Comparison of ENCODE assay signal across 1 cellular context in the genomic region with DNA sequence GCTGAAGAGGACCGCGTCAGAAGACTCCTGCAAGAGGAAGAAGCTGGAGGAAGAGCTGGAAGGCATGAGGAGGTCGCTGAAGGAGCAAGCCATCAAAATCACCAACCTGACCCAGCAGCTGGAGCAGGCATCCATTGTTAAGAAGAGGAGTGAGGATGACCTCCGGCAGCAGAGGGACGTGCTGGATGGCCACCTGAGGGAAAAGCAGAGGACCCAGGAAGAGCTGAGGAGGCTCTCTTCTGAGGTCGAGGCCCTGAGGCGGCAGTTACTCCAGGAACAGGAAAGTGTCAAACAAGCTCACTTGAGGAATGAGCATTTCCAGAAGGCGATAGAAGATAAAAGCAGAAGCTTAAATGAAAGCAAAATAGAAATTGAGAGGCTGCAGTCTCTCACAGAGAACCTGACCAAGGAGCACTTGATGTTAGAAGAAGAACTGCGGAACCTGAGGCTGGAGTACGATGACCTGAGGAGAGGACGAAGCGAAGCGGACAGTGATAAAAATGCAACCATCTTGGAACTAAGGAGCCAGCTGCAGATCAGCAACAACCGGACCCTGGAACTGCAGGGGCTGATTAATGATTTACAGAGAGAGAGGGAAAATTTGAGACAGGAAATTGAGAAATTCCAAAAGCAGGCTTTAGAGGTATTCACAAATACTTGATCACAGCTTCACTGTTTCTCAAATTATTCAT.
TF ChIP-seq lines count a peak whose summit lies in the region.

No MANE protein-coding gene starts in this region.

TF ChIP-seq in K562, 482 proteins besides CTCF, POLR2A, EP300 and RAD21:
- TF ChIP-seq, protein P1, sequence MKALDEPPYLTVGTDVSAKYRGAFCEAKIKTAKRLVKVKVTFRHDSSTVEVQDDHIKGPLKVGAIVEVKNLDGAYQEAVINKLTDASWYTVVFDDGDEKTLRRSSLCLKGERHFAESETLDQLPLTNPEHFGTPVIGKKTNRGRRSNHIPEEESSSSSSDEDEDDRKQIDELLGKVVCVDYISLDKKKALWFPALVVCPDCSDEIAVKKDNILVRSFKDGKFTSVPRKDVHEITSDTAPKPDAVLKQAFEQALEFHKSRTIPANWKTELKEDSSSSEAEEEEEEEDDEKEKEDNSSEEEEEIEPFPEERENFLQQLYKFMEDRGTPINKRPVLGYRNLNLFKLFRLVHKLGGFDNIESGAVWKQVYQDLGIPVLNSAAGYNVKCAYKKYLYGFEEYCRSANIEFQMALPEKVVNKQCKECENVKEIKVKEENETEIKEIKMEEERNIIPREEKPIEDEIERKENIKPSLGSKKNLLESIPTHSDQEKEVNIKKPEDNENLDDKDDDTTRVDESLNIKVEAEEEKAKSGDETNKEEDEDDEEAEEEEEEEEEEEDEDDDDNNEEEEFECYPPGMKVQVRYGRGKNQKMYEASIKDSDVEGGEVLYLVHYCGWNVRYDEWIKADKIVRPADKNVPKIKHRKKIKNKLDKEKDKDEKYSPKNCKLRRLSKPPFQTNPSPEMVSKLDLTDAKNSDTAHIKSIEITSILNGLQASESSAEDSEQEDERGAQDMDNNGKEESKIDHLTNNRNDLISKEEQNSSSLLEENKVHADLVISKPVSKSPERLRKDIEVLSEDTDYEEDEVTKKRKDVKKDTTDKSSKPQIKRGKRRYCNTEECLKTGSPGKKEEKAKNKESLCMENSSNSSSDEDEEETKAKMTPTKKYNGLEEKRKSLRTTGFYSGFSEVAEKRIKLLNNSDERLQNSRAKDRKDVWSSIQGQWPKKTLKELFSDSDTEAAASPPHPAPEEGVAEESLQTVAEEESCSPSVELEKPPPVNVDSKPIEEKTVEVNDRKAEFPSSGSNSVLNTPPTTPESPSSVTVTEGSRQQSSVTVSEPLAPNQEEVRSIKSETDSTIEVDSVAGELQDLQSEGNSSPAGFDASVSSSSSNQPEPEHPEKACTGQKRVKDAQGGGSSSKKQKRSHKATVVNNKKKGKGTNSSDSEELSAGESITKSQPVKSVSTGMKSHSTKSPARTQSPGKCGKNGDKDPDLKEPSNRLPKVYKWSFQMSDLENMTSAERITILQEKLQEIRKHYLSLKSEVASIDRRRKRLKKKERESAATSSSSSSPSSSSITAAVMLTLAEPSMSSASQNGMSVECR (CRISPR knock-in tag; IDR thresholded peaks at IDR 0.05), result 0 out of 2 replicates have a peak, but pooled peaks have one; percentile 23
- TF ChIP-seq, protein P2, sequence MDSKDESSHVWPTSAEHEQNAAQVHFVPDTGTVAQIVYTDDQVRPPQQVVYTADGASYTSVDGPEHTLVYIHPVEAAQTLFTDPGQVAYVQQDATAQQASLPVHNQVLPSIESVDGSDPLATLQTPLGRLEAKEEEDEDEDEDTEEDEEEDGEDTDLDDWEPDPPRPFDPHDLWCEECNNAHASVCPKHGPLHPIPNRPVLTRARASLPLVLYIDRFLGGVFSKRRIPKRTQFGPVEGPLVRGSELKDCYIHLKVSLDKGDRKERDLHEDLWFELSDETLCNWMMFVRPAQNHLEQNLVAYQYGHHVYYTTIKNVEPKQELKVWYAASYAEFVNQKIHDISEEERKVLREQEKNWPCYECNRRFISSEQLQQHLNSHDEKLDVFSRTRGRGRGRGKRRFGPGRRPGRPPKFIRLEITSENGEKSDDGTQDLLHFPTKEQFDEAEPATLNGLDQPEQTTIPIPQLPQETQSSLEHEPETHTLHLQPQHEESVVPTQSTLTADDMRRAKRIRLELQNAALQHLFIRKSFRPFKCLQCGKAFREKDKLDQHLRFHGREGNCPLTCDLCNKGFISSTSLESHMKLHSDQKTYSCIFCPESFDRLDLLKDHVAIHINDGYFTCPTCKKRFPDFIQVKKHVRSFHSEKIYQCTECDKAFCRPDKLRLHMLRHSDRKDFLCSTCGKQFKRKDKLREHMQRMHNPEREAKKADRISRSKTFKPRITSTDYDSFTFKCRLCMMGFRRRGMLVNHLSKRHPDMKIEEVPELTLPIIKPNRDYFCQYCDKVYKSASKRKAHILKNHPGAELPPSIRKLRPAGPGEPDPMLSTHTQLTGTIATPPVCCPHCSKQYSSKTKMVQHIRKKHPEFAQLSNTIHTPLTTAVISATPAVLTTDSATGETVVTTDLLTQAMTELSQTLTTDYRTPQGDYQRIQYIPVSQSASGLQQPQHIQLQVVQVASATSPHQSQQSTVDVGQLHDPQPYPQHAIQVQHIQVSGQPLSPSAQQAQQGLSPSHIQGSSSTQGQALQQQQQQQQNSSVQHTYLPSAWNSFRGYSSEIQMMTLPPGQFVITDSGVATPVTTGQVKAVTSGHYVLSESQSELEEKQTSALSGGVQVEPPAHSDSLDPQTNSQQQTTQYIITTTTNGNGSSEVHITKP (IDR thresholded peaks at IDR 0.05; ENCODE audit: partially characterized antibody), result no peak
- TF ChIP-seq, protein P3, sequence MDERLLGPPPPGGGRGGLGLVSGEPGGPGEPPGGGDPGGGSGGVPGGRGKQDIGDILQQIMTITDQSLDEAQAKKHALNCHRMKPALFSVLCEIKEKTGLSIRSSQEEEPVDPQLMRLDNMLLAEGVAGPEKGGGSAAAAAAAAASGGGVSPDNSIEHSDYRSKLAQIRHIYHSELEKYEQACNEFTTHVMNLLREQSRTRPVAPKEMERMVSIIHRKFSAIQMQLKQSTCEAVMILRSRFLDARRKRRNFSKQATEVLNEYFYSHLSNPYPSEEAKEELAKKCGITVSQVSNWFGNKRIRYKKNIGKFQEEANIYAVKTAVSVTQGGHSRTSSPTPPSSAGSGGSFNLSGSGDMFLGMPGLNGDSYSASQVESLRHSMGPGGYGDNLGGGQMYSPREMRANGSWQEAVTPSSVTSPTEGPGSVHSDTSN (CRISPR knock-in tag; IDR thresholded peaks at IDR 0.05; ENCODE audit: low read depth), result no peak
- TF ChIP-seq, protein P3 (tag; conservative IDR thresholded peaks at IDR 0.05; ENCODE audit: low read depth), result 0 out of 2 replicates have a peak, but pooled peaks have one; percentile 12
- TF ChIP-seq ARID1B (IDR thresholded peaks at IDR 0.05), result 0 out of 2 replicates have a peak, but pooled peaks have one; percentile 16
